ENCODE assay signal across 8 cellular contexts in genomic region chr17:64776720-64777412, GRCh38.
DNase-seq lines count a peak whose midpoint lies in the region; ATAC-seq and TF ChIP-seq lines count a peak whose summit lies in the region.
"Not testable (repeated sequence)": the region's sequence is repeated elsewhere in the genome, so short reads cannot be mapped to it uniquely, and the experiment has no call there.

No MANE protein-coding gene starts in this region.

- TF ChIP-seq POLR2A in adrenal gland (IDR thresholded peaks at IDR 0.05) (peak in 1 of 2 donors; percentile 17), ovary (IDR thresholded peaks at IDR 0.05) (peak; percentile 4)
- TF ChIP-seq POLR2A in testis (IDR thresholded peaks at IDR 0.05) = not testable (repeated sequence)

- H3K36me3 Mint-ChIP-seq in T-helper 1 cell treated with Interleukin-12 subunit alpha and Interleukin-12 subunit beta and Interleukin-4 antibody, amounts not matched to agents 30 μg/mL and 1 μg/mL, for 36 hours (ENCODE audit: low read depth) = not testable (repeated sequence)

- intact Hi-C loops in adrenal gland (cut with DNase I) = loop anchor here in 1 of 2 donors (10.0 kb wide), 1 partner anchor 178 kb away; no protein-coding TSS in a partner anchor
- intact Hi-C loops in Right ventricle myocardium superior (cut with DNase I); testis (cut with DNase I; ENCODE audit: low total_unique reads): not testable (repeated sequence)
- intact Hi-C loops in ovary (cut with DNase I) = loop anchor here in 1 of 4 donors (10.0 kb wide), 1 partner anchor 418 kb away; no protein-coding TSS in a partner anchor

- 0 to 2% (median 2%) methylated on average over 4 to 38 of the region's 38 CpGs for WGBS in adrenal gland, 4 donors
- WGBS in ovary, 3 donors = 2 to 3% (median 2%) methylated on average over 30 to 38 of the region's 38 CpGs
- WGBS in testis, 2 donors = 4 to 5% methylated on average over 8 to 38 of the region's 38 CpGs

- not testable (repeated sequence) for H3K9me3 Mint-ChIP-seq in T-helper 1 cell treated with Interleukin-12 subunit alpha and Interleukin-12 subunit beta and Interleukin-4 antibody, amounts not matched to agents 30 μg/mL and 1 μg/mL, for 36 hours

- not testable (repeated sequence) for H3K27me3 ChIP-seq in GM06990 (replicated peaks; ENCODE audit: control insufficient read depth, insufficient read depth, low read length); adrenal gland; ovary; testis

- peak; percentile 98 for TF ChIP-seq CTCF in GM06990 (IDR thresholded peaks at IDR 0.05; ENCODE audit: insufficient read depth, low read length, poor library complexity, severe bottlenecking)
- TF ChIP-seq CTCF in adrenal gland (IDR thresholded peaks at IDR 0.05) = peak; percentile 71 to 96 (median 95)
- TF ChIP-seq CTCF in ovary (IDR thresholded peaks at IDR 0.05) = peak; percentile 89 to 97 (median 93)
- TF ChIP-seq CTCF in testis (IDR thresholded peaks at IDR 0.05) = peak; percentile 93 to 98 (median 95)

- H3K4me1 ChIP-seq in adrenal gland (replicated peaks in 1 of 2) (peaks cover 38 to 47% of the 10 kb centered on the region in 2 donors), ovary (ENCODE audit: insufficient read depth) (peaks cover 12% of the 10 kb centered on the region)
- not testable (repeated sequence) for H3K4me1 ChIP-seq in testis

- H3K4me3 ChIP-seq in GM06990 (replicated peaks; ENCODE audit: low read depth, low read length) (peak overlapping the region; percentile 54), adrenal gland (peak overlapping the region in 1 of 4 donors; percentile 28), ovary (peak overlapping the region; percentile 19), testis (peak overlapping the region in 1 of 2 donors; percentile 32)

- peaks cover 18% of the 10 kb centered on the region for H3K4me1 Mint-ChIP-seq in T-helper 1 cell treated with Interleukin-12 subunit alpha and Interleukin-12 subunit beta and Interleukin-4 antibody, amounts not matched to agents 30 μg/mL and 1 μg/mL, for 36 hours (ENCODE audit: low read depth)

- H3K9me3 ChIP-seq in adrenal gland (replicated peaks in 1 of 3); ovary; testis: not testable (repeated sequence)

- H3K27me3 Mint-ChIP-seq in T-helper 1 cell treated with Interleukin-12 subunit alpha and Interleukin-12 subunit beta and Interleukin-4 antibody, amounts not matched to agents 30 μg/mL and 1 μg/mL, for 36 hours (ENCODE audit: low read depth) = not testable (repeated sequence)

- H3K4me3 Mint-ChIP-seq in T-helper 1 cell treated with Interleukin-12 subunit alpha and Interleukin-12 subunit beta and Interleukin-4 antibody, amounts not matched to agents 30 μg/mL and 1 μg/mL, for 36 hours = peak overlapping the region; percentile 37

- TF ChIP-seq EP300 in ovary (IDR thresholded peaks at IDR 0.05) = not testable (repeated sequence)

- ATAC-seq in HG02840 (IDR thresholded peaks at IDR 0.05; ENCODE audit: low FRiP score, unreplicated experiment) = peak; percentile 53
- ATAC-seq in Right ventricle myocardium superior (ENCODE audit: poor library complexity) = peak; percentile 84

- H3K27ac ChIP-seq in adrenal gland = peak overlapping the region in 4 of 5 donors; percentile 26 to 71 (median 44)
- peak overlapping the region in 1 of 2 donors; percentile 17 for H3K27ac ChIP-seq in ovary
- not testable (repeated sequence) for H3K27ac ChIP-seq in testis

- peak; percentile 74 for DNase-seq in GM06990 (ENCODE audit: extremely low read depth, insufficient read length)
- peak; percentile 10 for DNase-seq in NCI-H187 treated with DMSO at 0.1 percent for 48 hours (lab: John Stamatoyannopoulos, UW)
- peak; percentile 71 to 91 (median 81) for DNase-seq in adrenal gland
- peak; percentile 92 for DNase-seq in Right ventricle myocardium superior
- peak; percentile 84 to 93 (median 90) for DNase-seq in ovary
- DNase-seq in testis = peak; percentile 77

- not testable (repeated sequence) for H3K36me3 ChIP-seq in GM06990 (ENCODE audit: control insufficient read depth, insufficient read depth, low read length); adrenal gland (replicated peaks in 1 of 2); ovary; testis (ENCODE audit: low read depth, missing control alignments)

- H3K27ac Mint-ChIP-seq in T-helper 1 cell treated with Interleukin-12 subunit alpha and Interleukin-12 subunit beta and Interleukin-4 antibody, amounts not matched to agents 30 μg/mL and 1 μg/mL, for 36 hours = not testable (repeated sequence)

Comparison
In these comparisons a context has a peak if more than half of its experiments do, and no peak if none do; other contexts are left out.
1. DNase-seq: peak in every context shown above with its lines; median percentile 92 in Right ventricle myocardium superior; 90 in ovary; 81 in adrenal gland; 77 in testis; 74 in GM06990; 10 in NCI-H187 treated with DMSO at 0.1 percent for 48 hours.